ENCODE assay signal across 27 cellular contexts in genomic region chr3:40829876-40830275, GRCh38.
"Had no signal": no experiment of that assay in that cellular context is flagged by ENCODE, and none has a peak within 500 bp of the region (broad histone marks: within the 10 kb centered on the region; RNA-seq: fewer than 3 reads in every experiment).

No MANE protein-coding gene starts in this region.

- H3K9me3 ChIP-seq: breast epithelium, Peyer's patch, SJSA1 had no signal

- H3K4me3 Mint-ChIP-seq: activated CD4-positive, alpha-beta T cell treated with anti-CD3 and anti-CD28 coated beads, Interleukin-2, amount 10 ng/mL, durations not matched to agents 24 days and 14 days; activated CD8-positive, alpha-beta memory T cell treated with anti-CD3 and anti-CD28 coated beads, Interleukin-2, amount 10 ng/mL, durations not matched to agents 7 days and 5 days; activated naive CD4-positive, alpha-beta T cell treated with anti-CD3 and anti-CD28 coated beads, Interleukin-2, amount 50 U/mL, for 24 hours; activated T-cell treated with anti-CD3 and anti-CD28 coated beads, Interleukin-2, amount 50 U/mL, for 24 hours; activated T-helper 1 cell treated with anti-CD3 and anti-CD28 coated beads, Interleukin-12 subunit alpha, Interleukin-12 subunit beta, Interleukin-2, Interleukin-4 antibody, amounts not matched to agents 30 ng/mL and 10 ng/mL and 1 ng/mL, durations not matched to agents 14 hours and 24 hours and 36 hours; T-helper 17 cell; WTC11 had no signal

- H3K36me3 ChIP-seq: breast epithelium, Peyer's patch, SJSA1 had no signal

- H3K9me3 Mint-ChIP-seq: activated naive CD4-positive, alpha-beta T cell treated with anti-CD3 and anti-CD28 coated beads, Interleukin-2, amount 50 U/mL, for 24 hours; activated T-cell treated with anti-CD3 and anti-CD28 coated beads, Interleukin-2, amount 50 U/mL, for 24 hours; activated T-helper 1 cell treated with anti-CD3 and anti-CD28 coated beads, Interleukin-12 subunit alpha, Interleukin-12 subunit beta, Interleukin-2, Interleukin-4 antibody, amounts not matched to agents 30 ng/mL and 10 ng/mL and 1 ng/mL, durations not matched to agents 14 hours and 24 hours and 36 hours; WTC11 had no signal

- H3K27ac ChIP-seq: breast epithelium, KMS-11, Peyer's patch, SJSA1 had no signal

- H3K4me3 ChIP-seq: breast epithelium, Peyer's patch, SJSA1 had no signal

- H3K9ac ChIP-seq: KMS-11 had no signal

- H3K36me3 Mint-ChIP-seq: activated CD8-positive, alpha-beta memory T cell treated with anti-CD3 and anti-CD28 coated beads, Interleukin-2, amount 10 ng/mL, durations not matched to agents 7 days and 5 days; activated naive CD4-positive, alpha-beta T cell treated with anti-CD3 and anti-CD28 coated beads, Interleukin-2, amount 50 U/mL, for 24 hours; WTC11 had no signal

- H3K4me1 Mint-ChIP-seq: activated CD4-positive, alpha-beta T cell treated with anti-CD3 and anti-CD28 coated beads, Interleukin-2, amount 10 ng/mL, durations not matched to agents 24 days and 14 days; activated CD8-positive, alpha-beta memory T cell treated with anti-CD3 and anti-CD28 coated beads, Interleukin-2, amount 10 ng/mL, durations not matched to agents 7 days and 5 days; activated naive CD4-positive, alpha-beta T cell treated with anti-CD3 and anti-CD28 coated beads, Interleukin-2, amount 50 U/mL, for 24 hours; T-helper 17 cell; WTC11 had no signal

- DNase-seq: activated CD4-positive, alpha-beta T cell treated with anti-CD3 and anti-CD28 coated beads for 1 hour; activated CD4-positive, alpha-beta T cell treated with anti-CD3 and anti-CD28 coated beads, Interleukin-2, amount 50 U/mL, for 48 hours; activated CD8-positive, alpha-beta memory T cell treated with anti-CD3 and anti-CD28 coated beads, Interleukin-2, amount 10 ng/mL, durations not matched to agents 7 days and 5 days; activated effector memory CD4-positive, alpha-beta T cell treated with Interleukin-2 at 50 U/mL for 16 hours; activated naive CD4-positive, alpha-beta T cell; activated T-cell treated with anti-CD3 and anti-CD28 coated beads, Interleukin-2, amount 50 U/mL, for 24 hours; aorta; caudate nucleus; NCI-H1092 treated with DMSO at 0.1 percent for 48 hours; NCI-H1417 treated with DMSO at 0.1 percent for 48 hours; NCI-H1694; NCI-H2029; NCI-H510A treated with DMSO at 0.1 percent for 48 hours; NCI-H69; Peyer's patch; SHP77; SW 1271; T-helper 17 cell; T-helper 9 cell had no signal

- ATAC-seq: activated CD8-positive, alpha-beta memory T cell treated with anti-CD3 and anti-CD28 coated beads, Interleukin-2, amount 10 ng/mL, durations not matched to agents 7 days and 5 days; SK-N-SH treated with all-trans-retinoic acid at 6 μM for 48 hours; T-helper 17 cell; WTC11 had no signal

- H3K27ac Mint-ChIP-seq: activated CD4-positive, alpha-beta T cell treated with anti-CD3 and anti-CD28 coated beads, Interleukin-2, amount 10 ng/mL, durations not matched to agents 24 days and 14 days; activated CD8-positive, alpha-beta memory T cell treated with anti-CD3 and anti-CD28 coated beads, Interleukin-2, amount 10 ng/mL, durations not matched to agents 7 days and 5 days; activated naive CD4-positive, alpha-beta T cell treated with anti-CD3 and anti-CD28 coated beads, Interleukin-2, amount 50 U/mL, for 24 hours; activated T-cell treated with anti-CD3 and anti-CD28 coated beads, Interleukin-2, amount 50 U/mL, for 24 hours; activated T-helper 1 cell treated with anti-CD3 and anti-CD28 coated beads, Interleukin-12 subunit alpha, Interleukin-12 subunit beta, Interleukin-2, Interleukin-4 antibody, amounts not matched to agents 30 ng/mL and 10 ng/mL and 1 ng/mL, durations not matched to agents 14 hours and 24 hours and 36 hours; T-helper 17 cell; WTC11 had no signal

- H3K4me1 ChIP-seq: breast epithelium, Peyer's patch, SJSA1 had no signal

- H3K27me3 ChIP-seq: breast epithelium, Peyer's patch, SJSA1 had no signal
